Comparison of ENCODE assay signal across 1 cellular context in the genomic region with DNA sequence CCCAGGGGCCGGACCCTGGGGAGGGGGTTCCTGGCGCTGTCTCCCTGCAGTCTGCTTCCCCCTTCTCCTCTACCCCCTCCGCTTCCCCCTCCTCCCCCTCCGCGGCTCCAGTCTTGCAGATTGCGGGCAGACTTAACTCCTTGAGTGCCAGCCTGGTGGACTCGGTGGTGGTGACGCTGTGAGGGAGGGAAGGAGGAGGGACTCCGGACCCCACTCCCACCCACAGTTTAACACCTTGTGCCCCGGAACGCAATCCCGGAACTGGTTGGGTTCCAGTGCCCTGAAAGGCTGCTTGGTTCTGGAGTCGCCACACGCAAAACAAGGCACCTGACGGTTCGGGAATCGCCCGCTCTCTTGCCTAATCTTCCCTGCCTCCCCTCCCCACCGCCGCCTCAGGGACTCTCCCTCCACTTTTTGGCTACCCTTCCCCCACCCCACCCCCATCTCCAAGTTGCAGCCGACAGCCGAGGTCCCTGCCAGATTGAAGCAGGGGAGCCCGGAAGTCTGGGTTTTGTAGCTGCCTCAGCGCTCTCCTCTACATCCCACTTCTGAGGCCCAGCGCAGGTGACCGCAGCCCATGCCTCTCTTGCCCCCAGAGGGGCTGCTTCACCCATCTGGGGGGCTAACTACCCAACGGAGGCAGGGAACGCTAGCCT.
TF ChIP-seq lines count a peak whose summit lies in the region.

No MANE protein-coding gene starts in this region.

TF ChIP-seq in K562, 482 proteins besides CTCF, POLR2A, EP300 and RAD21 (continued from another document):
- TF ChIP-seq, protein P1, sequence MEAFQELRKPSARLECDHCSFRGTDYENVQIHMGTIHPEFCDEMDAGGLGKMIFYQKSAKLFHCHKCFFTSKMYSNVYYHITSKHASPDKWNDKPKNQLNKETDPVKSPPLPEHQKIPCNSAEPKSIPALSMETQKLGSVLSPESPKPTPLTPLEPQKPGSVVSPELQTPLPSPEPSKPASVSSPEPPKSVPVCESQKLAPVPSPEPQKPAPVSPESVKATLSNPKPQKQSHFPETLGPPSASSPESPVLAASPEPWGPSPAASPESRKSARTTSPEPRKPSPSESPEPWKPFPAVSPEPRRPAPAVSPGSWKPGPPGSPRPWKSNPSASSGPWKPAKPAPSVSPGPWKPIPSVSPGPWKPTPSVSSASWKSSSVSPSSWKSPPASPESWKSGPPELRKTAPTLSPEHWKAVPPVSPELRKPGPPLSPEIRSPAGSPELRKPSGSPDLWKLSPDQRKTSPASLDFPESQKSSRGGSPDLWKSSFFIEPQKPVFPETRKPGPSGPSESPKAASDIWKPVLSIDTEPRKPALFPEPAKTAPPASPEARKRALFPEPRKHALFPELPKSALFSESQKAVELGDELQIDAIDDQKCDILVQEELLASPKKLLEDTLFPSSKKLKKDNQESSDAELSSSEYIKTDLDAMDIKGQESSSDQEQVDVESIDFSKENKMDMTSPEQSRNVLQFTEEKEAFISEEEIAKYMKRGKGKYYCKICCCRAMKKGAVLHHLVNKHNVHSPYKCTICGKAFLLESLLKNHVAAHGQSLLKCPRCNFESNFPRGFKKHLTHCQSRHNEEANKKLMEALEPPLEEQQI (IDR thresholded peaks at IDR 0.05) = no peak
- TF ChIP-seq FOSL1 (tag; conservative IDR thresholded peaks at IDR 0.05) (peak; percentile 41), RCOR1 (IDR thresholded peaks at IDR 0.05; ENCODE audit: borderline replicate concordance in 1 of 2, low read depth in 2 of 2, low read length in 2 of 2) (peak in 1 of 2 experiments; percentile 31; a peak in 1 of 4 replicates), CEBPG (CRISPR knock-in tag; IDR thresholded peaks at IDR 0.05) (no peak), CEBPG (tag; conservative IDR thresholded peaks at IDR 0.05 in 1 of 2, IDR thresholded peaks at IDR 0.05 in 1 of 2) (peak; percentile 67 to 74), SUPT5H (IDR thresholded peaks at IDR 0.05) (0 out of 2 replicates have a peak, but pooled peaks have one; percentile 33), TOE1 (IDR thresholded peaks at IDR 0.05; ENCODE audit: borderline replicate concordance) (peak; percentile 74; the same call in 1 of the 2 replicates), TOE1 (CRISPR knock-in tag; IDR thresholded peaks at IDR 0.05; ENCODE audit: borderline replicate concordance, low read depth) (no peak), THAP12 (CRISPR knock-in tag; IDR thresholded peaks at IDR 0.05) (no peak), RB1 (IDR thresholded peaks at IDR 0.05; ENCODE audit: low read depth) (peak; percentile 45; the same call in 1 of the 2 replicates), HMG20B (CRISPR knock-in tag; IDR thresholded peaks at IDR 0.05) (no peak)
